2 cellular contexts compared by ENCODE assay signal in the genomic region with DNA sequence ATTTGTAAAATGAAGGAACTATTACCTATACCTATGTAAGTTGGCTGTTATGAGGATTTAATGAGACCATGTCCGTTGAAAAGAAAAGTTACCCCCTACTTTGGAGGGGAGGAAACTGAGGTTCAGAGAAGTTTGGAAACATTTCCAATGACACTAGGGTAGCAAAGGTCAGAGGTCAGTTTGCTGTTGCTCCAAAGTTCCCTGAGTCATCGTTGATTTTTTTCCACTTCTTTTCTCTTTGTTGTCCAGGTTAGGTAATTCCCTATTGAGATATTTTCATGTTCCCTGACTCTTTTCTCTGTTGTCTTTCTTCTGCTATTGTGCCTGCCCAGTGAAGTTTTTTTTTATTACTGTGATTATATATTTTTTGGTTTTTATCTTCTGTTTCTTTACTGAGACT.
TF ChIP-seq lines count a peak whose summit lies in the region.

No MANE protein-coding gene starts in this region.

TF ChIP-seq in HepG2, 621 proteins besides CTCF, POLR2A, EP300 and RAD21:
- TF ChIP-seq NR2F6 (IDR thresholded peaks at IDR 0.05), result peak; percentile 56; the same call in 1 of the 2 replicates
- TF ChIP-seq NR2F6 (CRISPR knock-in tag; IDR thresholded peaks at IDR 0.05), result no peak
- TF ChIP-seq, protein P1, sequence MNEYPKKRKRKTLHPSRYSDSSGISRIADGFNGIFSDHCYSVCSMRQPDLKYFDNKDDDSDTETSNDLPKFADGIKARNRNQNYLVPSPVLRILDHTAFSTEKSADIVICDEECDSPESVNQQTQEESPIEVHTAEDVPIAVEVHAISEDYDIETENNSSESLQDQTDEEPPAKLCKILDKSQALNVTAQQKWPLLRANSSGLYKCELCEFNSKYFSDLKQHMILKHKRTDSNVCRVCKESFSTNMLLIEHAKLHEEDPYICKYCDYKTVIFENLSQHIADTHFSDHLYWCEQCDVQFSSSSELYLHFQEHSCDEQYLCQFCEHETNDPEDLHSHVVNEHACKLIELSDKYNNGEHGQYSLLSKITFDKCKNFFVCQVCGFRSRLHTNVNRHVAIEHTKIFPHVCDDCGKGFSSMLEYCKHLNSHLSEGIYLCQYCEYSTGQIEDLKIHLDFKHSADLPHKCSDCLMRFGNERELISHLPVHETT (CRISPR knock-in tag; conservative IDR thresholded peaks at IDR 0.05), result no peak

TF ChIP-seq in K562, 482 proteins besides CTCF, POLR2A, EP300 and RAD21:
- no peak for TF ChIP-seq SMARCB1 (IDR thresholded peaks at IDR 0.05; ENCODE audit: insufficient read length, low read depth)
- peak; percentile 30; the same call in 1 of the 2 replicates for TF ChIP-seq C11orf30 (IDR thresholded peaks at IDR 0.05; ENCODE audit: low read depth)
- no peak for TF ChIP-seq SREBF1 (IDR thresholded peaks at IDR 0.05; ENCODE audit: borderline replicate concordance, low read depth, low read length)
- no peak for TF ChIP-seq HMGN3 (IDR thresholded peaks at IDR 0.05; ENCODE audit: borderline replicate concordance, extremely low read depth, insufficient read length, low read depth, low read length)
- TF ChIP-seq, protein P2, sequence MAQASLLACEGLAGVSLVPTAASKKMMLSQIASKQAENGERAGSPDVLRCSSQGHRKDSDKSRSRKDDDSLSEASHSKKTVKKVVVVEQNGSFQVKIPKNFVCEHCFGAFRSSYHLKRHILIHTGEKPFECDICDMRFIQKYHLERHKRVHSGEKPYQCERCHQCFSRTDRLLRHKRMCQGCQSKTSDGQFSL (CRISPR knock-in tag; IDR thresholded peaks at IDR 0.05), result no peak
- TF ChIP-seq, protein P2 (tag; IDR thresholded peaks at IDR 0.05), result no peak
- TF ChIP-seq NR2C1 (IDR thresholded peaks at IDR 0.05), result peak; percentile 73
- 0 out of 2 replicates have a peak, but pooled peaks have one; percentile 31 for TF ChIP-seq NR2C1 (tag; IDR thresholded peaks at IDR 0.05)
- TF ChIP-seq NFE2 (IDR thresholded peaks at IDR 0.05; ENCODE audit: low read depth), result peak; percentile 53
- TF ChIP-seq NR2C2 (CRISPR knock-in tag; IDR thresholded peaks at IDR 0.05), result no peak
- peak; percentile 24; the same call in 1 of the 2 replicates for TF ChIP-seq NR2C2 (tag; IDR thresholded peaks at IDR 0.05)
